8 cellular contexts compared by ENCODE assay signal in the genomic region with DNA sequence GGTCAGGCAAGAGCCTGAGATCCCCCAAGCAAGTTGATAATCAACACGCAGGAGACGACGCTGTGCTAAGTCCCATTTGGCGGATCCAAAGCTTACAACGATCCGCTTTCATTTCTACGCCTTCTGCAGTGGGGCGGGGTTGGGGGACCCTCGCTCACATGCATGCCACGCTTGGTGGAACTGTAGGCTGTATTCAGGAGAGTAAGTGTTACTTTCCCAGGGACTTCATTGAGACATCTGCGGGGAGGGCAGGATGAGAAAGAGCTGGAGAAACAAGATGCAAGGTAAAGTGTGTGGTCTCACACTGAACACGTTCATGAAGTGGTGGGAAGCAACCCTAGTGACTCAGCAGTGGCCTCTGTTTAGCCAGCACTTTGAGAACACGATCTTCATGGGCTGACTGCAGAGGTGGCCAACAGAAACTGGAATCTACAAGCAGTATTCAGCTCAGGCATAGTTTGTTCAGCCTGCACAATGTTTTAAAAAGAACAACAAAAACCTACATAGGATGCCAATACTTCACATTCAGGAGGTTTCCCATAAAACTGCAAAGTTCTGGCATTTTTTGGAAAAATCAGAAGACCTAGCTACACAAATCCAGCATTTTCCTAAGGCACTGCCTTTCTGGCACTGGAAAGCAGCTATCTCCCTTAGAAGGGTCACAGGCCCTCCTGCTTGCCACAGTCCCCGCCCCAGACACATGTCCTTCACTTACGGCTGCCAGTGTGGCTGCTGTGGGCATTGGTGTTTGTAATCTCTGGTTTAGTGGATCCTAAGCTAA.
A peak's percentile ranks its signal among the peaks of the same experiment; 100 is the strongest.
DNase-seq lines count a peak whose midpoint lies in the region; ATAC-seq, FAIRE-seq and TF ChIP-seq lines count a peak whose summit lies in the region.

No MANE protein-coding gene starts in this region.

- no peak overlapping the region for H3K23ac ChIP-seq in H1 (ENCODE audit: insufficient read length)

- no peak for TF ChIP-seq CTCF in H1 (IDR thresholded peaks at IDR 0.05; ENCODE audit: control extremely low read depth in 1 of 3, insufficient read depth in 1 of 3, low read depth in 1 of 3, low read length in 3 of 3)
- TF ChIP-seq CTCF in progenitor cell of endocrine pancreas (IDR thresholded peaks at IDR 0.05; ENCODE audit: unreplicated experiment) = no peak
- no peak for TF ChIP-seq CTCF in ovary (IDR thresholded peaks at IDR 0.05)

- CTCF ChIA-PET in H1 (lab: Charles Lee; ENCODE audit: partially characterized antibody) = interaction anchor here (0.6 to 2.9 kb wide), 9 partner anchors 8 to 461 kb away, joined by 3 to 15 read pairs (median 3); no protein-coding TSS in a partner anchor

- H3K27ac ChIP-seq in H1 (ENCODE audit: low read depth, low read length) = no peak overlapping the region
- H3K27ac ChIP-seq in ovary = no peak overlapping the region

- DNase-seq in GM12891 (ENCODE audit: insufficient read length, low spot score) (no peak), RPMI8226 (peak; percentile 36), H1 (ENCODE audit: low read depth in 1 of 2, low spot score in 2 of 2) (no peak), progenitor cell of endocrine pancreas (ENCODE audit: low spot score, unreplicated experiment) (no peak), NCI-H2171 treated with DMSO at 0.1 percent for 48 hours (lab: John Stamatoyannopoulos, UW) (no peak), ovary (no peak), NCI-H1930 (lab: John Stamatoyannopoulos, UW) (no peak)

- POLR2A ChIA-PET in H1 (lab: Charles Lee; ENCODE audit: partially characterized antibody) = interaction anchor here (0.7 to 1.2 kb wide), 3 partner anchors 18 to 70 kb away, joined by 3 to 4 read pairs (median 3); no protein-coding TSS in a partner anchor

- H3K56ac ChIP-seq in H1 (replicated peaks; ENCODE audit: insufficient read length, low read depth, low read length) = no peak overlapping the region

- peaks cover 0 to 2% of the 10 kb centered on the region in 2 experiments for H4K20me1 ChIP-seq in H1 (replicated peaks in 1 of 2; ENCODE audit: control insufficient read depth in 1 of 2, insufficient read depth in 2 of 2, low read length in 2 of 2)

- H3K79me1 ChIP-seq in H1 (ENCODE audit: low read depth, low read length) = peaks cover 2% of the 10 kb centered on the region; the same call in 1 of the 2 replicates

- no peaks in the 10 kb centered on the region for H3K27me3 ChIP-seq in H1 (replicated peaks in 1 of 4; ENCODE audit: control insufficient read depth in 3 of 4, extremely low read depth in 1 of 4, insufficient read depth in 3 of 4, low read length in 3 of 4)
- H3K27me3 ChIP-seq in ovary = no peaks in the 10 kb centered on the region

- TF ChIP-seq EP300 in H1 (IDR thresholded peaks at IDR 0.05; ENCODE audit: borderline replicate concordance in 1 of 2, low read depth in 2 of 2, low read length in 2 of 2) (no peak), ovary (IDR thresholded peaks at IDR 0.05) (no peak)

- no peaks in the 10 kb centered on the region for H3K36me3 Mint-ChIP-seq in progenitor cell of endocrine pancreas (ENCODE audit: insufficient read depth)

- H3K18ac ChIP-seq in H1 (ENCODE audit: extremely low read depth, low read length) = peak overlapping the region; percentile 49; the same call in 1 of the 2 replicates

- peaks cover 0 to 10% of the 10 kb centered on the region in 2 experiments; a peak in 1 of 4 replicates for H3K79me2 ChIP-seq in H1 (ENCODE audit: control insufficient read depth in 1 of 2, insufficient read depth in 2 of 2, low read length in 2 of 2)

- H3K27me3 Mint-ChIP-seq in progenitor cell of endocrine pancreas = no peaks in the 10 kb centered on the region

- 85% methylated on average over 15 of the region's 15 CpGs; no CpG with 5 or more reads in 1 of the 2 experiments for WGBS in H1 (ENCODE audit: extremely low coverage in 1 of 2, insufficient coverage in 1 of 2, insufficient read length in 1 of 2, insufficient replicate concordance in 2 of 2, low coverage in 1 of 2, low lambda C conversion rate in 2 of 2, missing lambda C conversion rate in 1 of 2), 2 experiments
- WGBS in ovary, 3 donors = 78 to 79% (median 78%) methylated on average over 15 of the region's 15 CpGs

- H4K91ac ChIP-seq in H1 (replicated peaks; ENCODE audit: insufficient read length, low read length) = peak overlapping the region; percentile 27

- intact Hi-C loops in ovary (cut with DNase I) = no loop called here

- H3K4ac ChIP-seq in H1 (replicated peaks; ENCODE audit: insufficient read length, low read depth, low read length) = no peak overlapping the region

- no peak for TF ChIP-seq RAD21 in H1 (IDR thresholded peaks at IDR 0.05 in 1 of 2, conservative IDR thresholded peaks at IDR 0.05 in 1 of 2; ENCODE audit: low read depth in 2 of 2, low read length in 2 of 2)

- H3K4me3 ChIP-seq in H1 (ENCODE audit: extremely low read depth in 1 of 4, insufficient read depth in 2 of 4, low read depth in 3 of 4, low read length in 4 of 4) = no peak overlapping the region
- no peak overlapping the region for H3K4me3 ChIP-seq in ovary

- H2BK5ac ChIP-seq in H1 (ENCODE audit: low read depth, low read length) = peak overlapping the region; percentile 54; the same call in 1 of the 2 replicates

- H3K23me2 ChIP-seq in H1 (ENCODE audit: low read depth, low read length) = no peaks in the 10 kb centered on the region

- no peak for ATAC-seq in HG03097 (IDR thresholded peaks at IDR 0.05; ENCODE audit: low FRiP score, unreplicated experiment)

- H3K36me3 ChIP-seq in H1 (ENCODE audit: control insufficient read depth in 2 of 4, insufficient read depth in 4 of 4, low read length in 3 of 4) = no peaks in the 10 kb centered on the region
- no peaks in the 10 kb centered on the region for H3K36me3 ChIP-seq in ovary

- no peaks in the 10 kb centered on the region for H3K9me3 Mint-ChIP-seq in progenitor cell of endocrine pancreas (ENCODE audit: low read depth)

- peaks cover 10% of the 10 kb centered on the region for H3K4me1 Mint-ChIP-seq in progenitor cell of endocrine pancreas (ENCODE audit: low read depth)

- no peak overlapping the region for H3K4me2 ChIP-seq in H1 (ENCODE audit: insufficient read depth in 1 of 2, low read depth in 2 of 2, low read length in 2 of 2)

- peak overlapping the region; percentile 74; the same call in 1 of the 2 replicates for H2BK15ac ChIP-seq in H1 (ENCODE audit: low read length)

- no peak overlapping the region for H4K5ac ChIP-seq in H1 (ENCODE audit: insufficient read length, low read depth, low read length)

- H3K14ac ChIP-seq in H1 (ENCODE audit: insufficient read length) = no peak overlapping the region

- H3K9ac ChIP-seq in H1 (replicated peaks in 1 of 4; ENCODE audit: extremely low read depth in 1 of 4, low read depth in 3 of 4, low read length in 3 of 4) = no peak overlapping the region

- H3K4me1 ChIP-seq in H1 (replicated peaks in 1 of 4; ENCODE audit: control insufficient read depth in 3 of 4, insufficient read depth in 4 of 4, low read length in 3 of 4) (peaks cover 0 to 29% (median 22%) of the 10 kb centered on the region in 4 experiments; a peak in 6 of 7 replicates), ovary (ENCODE audit: insufficient read depth) (peaks cover 5% of the 10 kb centered on the region)

- H2BK20ac ChIP-seq in H1 (ENCODE audit: low read length) = peak overlapping the region; percentile 88

- peak overlapping the region; percentile 18; the same call in 1 of the 2 replicates for H2BK12ac ChIP-seq in H1 (ENCODE audit: low read depth, low read length)

- FAIRE-seq in GM12891 (lab: Jason Lieb, UNC) (peak; percentile 48), H1 (lab: Jason Lieb, UNC) (no peak)

- H4K8ac ChIP-seq in H1 (ENCODE audit: extremely low read depth, insufficient read depth, low read length) = no peak overlapping the region

- H3K4me3 Mint-ChIP-seq in progenitor cell of endocrine pancreas (ENCODE audit: low read depth) = no peak overlapping the region

- TF ChIP-seq POLR2A in GM12891 (IDR thresholded peaks at IDR 0.05; ENCODE audit: low read depth, low read length) (no peak), H1 (IDR thresholded peaks at IDR 0.05; ENCODE audit: control extremely low read depth in 1 of 2, low read depth in 2 of 2, low read length in 2 of 2) (no peak), ovary (IDR thresholded peaks at IDR 0.05) (no peak)

- H3K9me3 ChIP-seq in H1 (ENCODE audit: insufficient read depth in 2 of 2, low read depth in 1 of 2, low read length in 1 of 2) = no peaks in the 10 kb centered on the region
- no peaks in the 10 kb centered on the region for H3K9me3 ChIP-seq in ovary

- no peak overlapping the region for H2AFZ ChIP-seq in H1 (ENCODE audit: low read length)

- no peak overlapping the region for H2BK120ac ChIP-seq in H1 (replicated peaks; ENCODE audit: low read depth, low read length)

- peak overlapping the region; percentile 57 for H2AK5ac ChIP-seq in H1 (ENCODE audit: low read depth, low read length)

- H3K27ac Mint-ChIP-seq in progenitor cell of endocrine pancreas = peak overlapping the region; percentile 87

TF ChIP-seq in GM12891, 5 proteins besides CTCF, POLR2A, EP300 and RAD21:
- TF ChIP-seq SPI1 (IDR thresholded peaks at IDR 0.05; ENCODE audit: low read depth, low read length) = no peak
- no peak for TF ChIP-seq TAF1 (IDR thresholded peaks at IDR 0.05; ENCODE audit: low read depth, low read length)
- TF ChIP-seq PAX5 (IDR thresholded peaks at IDR 0.05; ENCODE audit: insufficient read depth, low read length, severe bottlenecking) = no peak
- TF ChIP-seq POU2F2 (IDR thresholded peaks at IDR 0.05; ENCODE audit: low read depth, low read length) = no peak
- TF ChIP-seq POLR2AphosphoS5 (IDR thresholded peaks at IDR 0.05; ENCODE audit: low read depth, low read length) = no peak

TF ChIP-seq in H1, 55 proteins besides CTCF, POLR2A, EP300 and RAD21:
- TF ChIP-seq CTBP2 (IDR thresholded peaks at IDR 0.05; ENCODE audit: borderline replicate concordance, insufficient read depth, insufficient read length, low read length) = no peak
- TF ChIP-seq RFX5 (IDR thresholded peaks at IDR 0.05; ENCODE audit: borderline replicate concordance, low read depth, low read length) = no peak
- TF ChIP-seq GTF2F1 (IDR thresholded peaks at IDR 0.05; ENCODE audit: borderline replicate concordance, low read depth, low read length) = no peak
